1 cellular context compared by ENCODE assay signal in genomic region chrX:129593137-129593536, GRCh38.
TF ChIP-seq lines count a peak whose summit lies in the region.

No MANE protein-coding gene starts in this region.

TF ChIP-seq in H1, 55 proteins besides CTCF, POLR2A, EP300 and RAD21:
- TF ChIP-seq SP4 (IDR thresholded peaks at IDR 0.05; ENCODE audit: low read length) (no peak), TCF12 (IDR thresholded peaks at IDR 0.05; ENCODE audit: low read depth, low read length) (no peak), YY1 (IDR thresholded peaks at IDR 0.05; ENCODE audit: low read depth, low read length) (no peak), TAF1 (IDR thresholded peaks at IDR 0.05; ENCODE audit: low read depth, low read length) (no peak), MAFK (IDR thresholded peaks at IDR 0.05; ENCODE audit: low read depth, low read length) (peak; percentile 46; the same call in 1 of the 2 replicates)
